ENCODE assay signal across 1 cellular context in the genomic region with DNA sequence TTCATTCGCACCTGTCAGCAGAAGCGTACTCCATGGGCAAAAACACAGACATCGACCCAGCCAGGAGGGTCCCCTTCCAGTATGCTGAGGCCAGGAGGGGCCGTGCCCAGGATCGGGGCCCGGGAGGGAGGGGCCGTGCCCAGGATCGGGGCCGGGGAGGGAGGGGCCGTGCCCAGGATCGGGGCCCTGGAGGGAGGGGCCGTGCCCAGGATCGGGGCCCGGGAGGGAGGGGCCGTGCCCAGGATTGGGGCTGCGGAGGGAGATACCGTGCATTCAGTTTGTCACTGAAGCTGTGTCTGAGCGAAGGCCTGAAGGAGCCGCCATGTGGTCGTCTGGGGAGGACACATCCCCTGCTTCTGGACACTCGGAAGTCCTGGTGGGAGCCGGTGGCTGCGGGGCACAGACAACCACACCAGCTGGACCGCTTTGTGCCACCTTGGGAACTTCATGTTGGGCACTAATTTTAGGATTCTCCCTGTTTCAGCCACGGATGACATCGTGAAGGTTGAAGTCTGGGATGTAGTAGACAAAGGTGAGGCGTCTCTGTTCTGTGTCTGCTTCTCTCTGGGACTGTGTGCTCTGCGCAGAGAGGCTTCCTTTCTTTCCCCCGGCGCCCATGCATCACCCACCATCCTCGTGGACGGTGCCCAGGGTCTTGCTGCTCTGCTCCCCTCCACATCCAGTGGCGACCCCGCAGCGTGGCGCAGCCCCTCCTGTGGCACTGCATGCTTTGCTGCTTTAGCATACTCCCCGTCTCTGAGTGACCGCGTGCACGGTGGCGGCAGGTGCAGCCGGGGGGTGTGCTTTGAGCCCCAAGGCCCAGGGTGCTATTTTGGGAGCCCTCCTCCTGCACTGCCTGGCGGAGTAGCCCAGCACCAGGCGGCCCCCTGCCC.
TF ChIP-seq lines count a peak whose summit lies in the region.

No MANE protein-coding gene starts in this region.

TF ChIP-seq in WTC11, 78 proteins besides CTCF, POLR2A, EP300 and RAD21 (continued from another document):
- TF ChIP-seq, protein P1, sequence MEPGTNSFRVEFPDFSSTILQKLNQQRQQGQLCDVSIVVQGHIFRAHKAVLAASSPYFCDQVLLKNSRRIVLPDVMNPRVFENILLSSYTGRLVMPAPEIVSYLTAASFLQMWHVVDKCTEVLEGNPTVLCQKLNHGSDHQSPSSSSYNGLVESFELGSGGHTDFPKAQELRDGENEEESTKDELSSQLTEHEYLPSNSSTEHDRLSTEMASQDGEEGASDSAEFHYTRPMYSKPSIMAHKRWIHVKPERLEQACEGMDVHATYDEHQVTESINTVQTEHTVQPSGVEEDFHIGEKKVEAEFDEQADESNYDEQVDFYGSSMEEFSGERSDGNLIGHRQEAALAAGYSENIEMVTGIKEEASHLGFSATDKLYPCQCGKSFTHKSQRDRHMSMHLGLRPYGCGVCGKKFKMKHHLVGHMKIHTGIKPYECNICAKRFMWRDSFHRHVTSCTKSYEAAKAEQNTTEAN (CRISPR knock-in tag; IDR thresholded peaks at IDR 0.05), result no peak
- TF ChIP-seq ZNF317 (CRISPR knock-in tag; IDR thresholded peaks at IDR 0.05; ENCODE audit: borderline replicate concordance, low read depth) (no peak), EMX1 (CRISPR knock-in tag; IDR thresholded peaks at IDR 0.05) (no peak), SMAD3 (CRISPR knock-in tag; IDR thresholded peaks at IDR 0.05; ENCODE audit: borderline replicate concordance) (no peak), ZNF671 (CRISPR knock-in tag; IDR thresholded peaks at IDR 0.05) (no peak), TEAD1 (CRISPR knock-in tag; IDR thresholded peaks at IDR 0.05) (no peak), PRRX2 (CRISPR knock-in tag; IDR thresholded peaks at IDR 0.05) (no peak), NFE2L1 (CRISPR knock-in tag; IDR thresholded peaks at IDR 0.05) (no peak), SMAD4 (CRISPR knock-in tag; IDR thresholded peaks at IDR 0.05) (no peak), NFYB (CRISPR knock-in tag; conservative IDR thresholded peaks at IDR 0.05; ENCODE audit: low read depth) (no peak), ZNF138 (CRISPR knock-in tag; conservative IDR thresholded peaks at IDR 0.05) (no peak), ATF1 (CRISPR knock-in tag; IDR thresholded peaks at IDR 0.05) (no peak), KAT7 (CRISPR knock-in tag; IDR thresholded peaks at IDR 0.05; ENCODE audit: borderline replicate concordance) (no peak)
- TF ChIP-seq, protein P2, sequence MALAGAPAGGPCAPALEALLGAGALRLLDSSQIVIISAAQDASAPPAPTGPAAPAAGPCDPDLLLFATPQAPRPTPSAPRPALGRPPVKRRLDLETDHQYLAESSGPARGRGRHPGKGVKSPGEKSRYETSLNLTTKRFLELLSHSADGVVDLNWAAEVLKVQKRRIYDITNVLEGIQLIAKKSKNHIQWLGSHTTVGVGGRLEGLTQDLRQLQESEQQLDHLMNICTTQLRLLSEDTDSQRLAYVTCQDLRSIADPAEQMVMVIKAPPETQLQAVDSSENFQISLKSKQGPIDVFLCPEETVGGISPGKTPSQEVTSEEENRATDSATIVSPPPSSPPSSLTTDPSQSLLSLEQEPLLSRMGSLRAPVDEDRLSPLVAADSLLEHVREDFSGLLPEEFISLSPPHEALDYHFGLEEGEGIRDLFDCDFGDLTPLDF (CRISPR knock-in tag; IDR thresholded peaks at IDR 0.05), result no peak
- TF ChIP-seq, protein P3, sequence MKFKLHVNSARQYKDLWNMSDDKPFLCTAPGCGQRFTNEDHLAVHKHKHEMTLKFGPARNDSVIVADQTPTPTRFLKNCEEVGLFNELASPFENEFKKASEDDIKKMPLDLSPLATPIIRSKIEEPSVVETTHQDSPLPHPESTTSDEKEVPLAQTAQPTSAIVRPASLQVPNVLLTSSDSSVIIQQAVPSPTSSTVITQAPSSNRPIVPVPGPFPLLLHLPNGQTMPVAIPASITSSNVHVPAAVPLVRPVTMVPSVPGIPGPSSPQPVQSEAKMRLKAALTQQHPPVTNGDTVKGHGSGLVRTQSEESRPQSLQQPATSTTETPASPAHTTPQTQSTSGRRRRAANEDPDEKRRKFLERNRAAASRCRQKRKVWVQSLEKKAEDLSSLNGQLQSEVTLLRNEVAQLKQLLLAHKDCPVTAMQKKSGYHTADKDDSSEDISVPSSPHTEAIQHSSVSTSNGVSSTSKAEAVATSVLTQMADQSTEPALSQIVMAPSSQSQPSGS (CRISPR knock-in tag; IDR thresholded peaks at IDR 0.05; ENCODE audit: borderline replicate concordance, low read depth), result no peak
- TF ChIP-seq, protein P4, sequence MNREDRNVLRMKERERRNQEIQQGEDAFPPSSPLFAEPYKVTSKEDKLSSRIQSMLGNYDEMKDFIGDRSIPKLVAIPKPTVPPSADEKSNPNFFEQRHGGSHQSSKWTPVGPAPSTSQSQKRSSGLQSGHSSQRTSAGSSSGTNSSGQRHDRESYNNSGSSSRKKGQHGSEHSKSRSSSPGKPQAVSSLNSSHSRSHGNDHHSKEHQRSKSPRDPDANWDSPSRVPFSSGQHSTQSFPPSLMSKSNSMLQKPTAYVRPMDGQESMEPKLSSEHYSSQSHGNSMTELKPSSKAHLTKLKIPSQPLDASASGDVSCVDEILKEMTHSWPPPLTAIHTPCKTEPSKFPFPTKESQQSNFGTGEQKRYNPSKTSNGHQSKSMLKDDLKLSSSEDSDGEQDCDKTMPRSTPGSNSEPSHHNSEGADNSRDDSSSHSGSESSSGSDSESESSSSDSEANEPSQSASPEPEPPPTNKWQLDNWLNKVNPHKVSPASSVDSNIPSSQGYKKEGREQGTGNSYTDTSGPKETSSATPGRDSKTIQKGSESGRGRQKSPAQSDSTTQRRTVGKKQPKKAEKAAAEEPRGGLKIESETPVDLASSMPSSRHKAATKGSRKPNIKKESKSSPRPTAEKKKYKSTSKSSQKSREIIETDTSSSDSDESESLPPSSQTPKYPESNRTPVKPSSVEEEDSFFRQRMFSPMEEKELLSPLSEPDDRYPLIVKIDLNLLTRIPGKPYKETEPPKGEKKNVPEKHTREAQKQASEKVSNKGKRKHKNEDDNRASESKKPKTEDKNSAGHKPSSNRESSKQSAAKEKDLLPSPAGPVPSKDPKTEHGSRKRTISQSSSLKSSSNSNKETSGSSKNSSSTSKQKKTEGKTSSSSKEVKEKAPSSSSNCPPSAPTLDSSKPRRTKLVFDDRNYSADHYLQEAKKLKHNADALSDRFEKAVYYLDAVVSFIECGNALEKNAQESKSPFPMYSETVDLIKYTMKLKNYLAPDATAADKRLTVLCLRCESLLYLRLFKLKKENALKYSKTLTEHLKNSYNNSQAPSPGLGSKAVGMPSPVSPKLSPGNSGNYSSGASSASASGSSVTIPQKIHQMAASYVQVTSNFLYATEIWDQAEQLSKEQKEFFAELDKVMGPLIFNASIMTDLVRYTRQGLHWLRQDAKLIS (CRISPR knock-in tag; IDR thresholded peaks at IDR 0.05; ENCODE audit: borderline replicate concordance), result no peak
- TF ChIP-seq, protein P5, sequence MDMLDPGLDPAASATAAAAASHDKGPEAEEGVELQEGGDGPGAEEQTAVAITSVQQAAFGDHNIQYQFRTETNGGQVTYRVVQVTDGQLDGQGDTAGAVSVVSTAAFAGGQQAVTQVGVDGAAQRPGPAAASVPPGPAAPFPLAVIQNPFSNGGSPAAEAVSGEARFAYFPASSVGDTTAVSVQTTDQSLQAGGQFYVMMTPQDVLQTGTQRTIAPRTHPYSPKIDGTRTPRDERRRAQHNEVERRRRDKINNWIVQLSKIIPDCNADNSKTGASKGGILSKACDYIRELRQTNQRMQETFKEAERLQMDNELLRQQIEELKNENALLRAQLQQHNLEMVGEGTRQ (CRISPR knock-in tag; IDR thresholded peaks at IDR 0.05), result no peak
